ENCODE assay signal across 16 cellular contexts in the genomic region with DNA sequence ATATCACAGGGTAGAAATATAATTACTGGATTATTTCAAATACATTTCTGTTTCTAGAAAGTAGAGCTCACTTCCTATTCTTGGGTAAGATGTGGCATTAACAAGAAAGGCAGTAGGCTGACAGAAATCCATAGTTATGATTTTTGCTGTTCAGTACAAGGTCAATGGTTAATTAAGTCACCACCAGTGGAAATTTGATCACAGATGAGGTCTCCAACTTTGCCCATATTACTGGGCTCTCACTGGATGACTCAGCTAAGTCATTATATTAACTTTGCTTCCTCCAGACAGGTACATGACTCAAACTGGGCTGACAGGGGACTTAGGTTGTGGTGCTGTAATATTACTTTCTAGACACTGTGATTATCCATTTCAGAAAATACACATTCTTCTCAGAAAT.
DNase-seq lines count a peak whose midpoint lies in the region; ATAC-seq, FAIRE-seq and TF ChIP-seq lines count a peak whose summit lies in the region.
"Had no signal": no experiment of that assay in that cellular context is flagged by ENCODE, and none has a peak within 500 bp of the region (broad histone marks: within the 10 kb centered on the region; RNA-seq: fewer than 3 reads in every experiment).

No MANE protein-coding gene starts in this region.

- intact Hi-C loops in Calu3 (cut with micrococcal nuclease; ENCODE audit: unreplicated experiment), result no loop called here
- intact Hi-C loops in lower lobe of right lung (cut with DNase I), result no loop called here
- intact Hi-C loops in transverse colon (cut with DNase I; ENCODE audit: low total_unique reads), result no loop called here

- in situ Hi-C loops in transverse colon (cut with MboI; ENCODE audit: low pct_ligation_motif_present in 1 of 4, low pct_unique_long_range_greater_than_20kb in 1 of 4, low sequenced_read_pairs in 3 of 4), result no loop called here

- FAIRE-seq in RCC 7860 (lab: Jason Lieb, UNC), result peak; percentile 84

- H3K27ac ChIP-seq in lower lobe of right lung (no peak overlapping the region), transverse colon (no peak overlapping the region)
- H3K27ac ChIP-seq: gastrocnemius medialis, VCaP had no signal

- no peaks in the 10 kb centered on the region for H3K27me3 Mint-ChIP-seq in Calu3 (ENCODE audit: unreplicated experiment)
- H3K27me3 Mint-ChIP-seq: central memory CD8-positive, alpha-beta T cell had no signal

- DNase-seq in Calu3, result peak; percentile 34
- peak; percentile 34 for DNase-seq in RCC 7860 (ENCODE audit: low spot score)
- no peak for DNase-seq in foreskin fibroblast
- no peak for DNase-seq in lower lobe of right lung
- no peak for DNase-seq in NCI-H1048 (lab: John Stamatoyannopoulos, UW)
- no peak for DNase-seq in transverse colon
- DNase-seq: gastrocnemius medialis; NCI-H2029; occipital lobe; stimulated activated CD4-positive, alpha-beta T cell treated with anti-CD3 and anti-CD28 coated beads, Interleukin-2, amount 100 ng/mL, for 24 hours had no signal

- H3K9me3 Mint-ChIP-seq in Calu3 (ENCODE audit: low read depth, unreplicated experiment), result no peaks in the 10 kb centered on the region
- H3K9me3 Mint-ChIP-seq: activated T-helper 1 cell treated with anti-CD3 and anti-CD28 coated beads, Interleukin-12 subunit alpha, Interleukin-12 subunit beta, Interleukin-2, Interleukin-4 antibody, amounts not matched to agents 30 ng/mL and 10 ng/mL and 1 ng/mL, durations not matched to agents 14 hours and 24 hours and 36 hours; central memory CD8-positive, alpha-beta T cell had no signal

- TF ChIP-seq EP300 in transverse colon (IDR thresholded peaks at IDR 0.05; ENCODE audit: low read depth), result no peak

- peak overlapping the region; percentile 52 for H3K27ac Mint-ChIP-seq in Calu3 (ENCODE audit: unreplicated experiment)
- H3K27ac Mint-ChIP-seq: activated T-helper 1 cell treated with anti-CD3 and anti-CD28 coated beads, Interleukin-12 subunit alpha, Interleukin-12 subunit beta, Interleukin-2, Interleukin-4 antibody, amounts not matched to agents 30 ng/mL and 10 ng/mL and 1 ng/mL, durations not matched to agents 14 hours and 24 hours and 36 hours had no signal

- no peaks in the 10 kb centered on the region for H3K4me1 ChIP-seq in lower lobe of right lung
- H3K4me1 ChIP-seq in transverse colon, result peaks cover 0 to 7% (median 0%) of the 10 kb centered on the region in 4 donors
- H3K4me1 ChIP-seq: gastrocnemius medialis had no signal

- H3K9me3 ChIP-seq in lower lobe of right lung, result no peaks in the 10 kb centered on the region
- H3K9me3 ChIP-seq in transverse colon, result no peaks in the 10 kb centered on the region
- H3K9me3 ChIP-seq: gastrocnemius medialis had no signal

- H3K36me3 Mint-ChIP-seq in Calu3 (ENCODE audit: insufficient read depth, unreplicated experiment), result no peaks in the 10 kb centered on the region

- H3K36me3 ChIP-seq in lower lobe of right lung, result no peaks in the 10 kb centered on the region
- no peaks in the 10 kb centered on the region for H3K36me3 ChIP-seq in transverse colon
- H3K36me3 ChIP-seq: gastrocnemius medialis had no signal

- no peaks in the 10 kb centered on the region for H3K27me3 ChIP-seq in lower lobe of right lung (ENCODE audit: low read depth)
- no peaks in the 10 kb centered on the region for H3K27me3 ChIP-seq in transverse colon
- H3K27me3 ChIP-seq: gastrocnemius medialis had no signal

- ATAC-seq in GM19463 (IDR thresholded peaks at IDR 0.05; ENCODE audit: unreplicated experiment), result peak; percentile 85
- ATAC-seq in HG03045 (IDR thresholded peaks at IDR 0.05; ENCODE audit: unreplicated experiment), result peak; percentile 52
- ATAC-seq in lower lobe of right lung, result no peak
- ATAC-seq: gastrocnemius medialis, Right ventricle myocardium inferior had no signal

- no peak for TF ChIP-seq CTCF in Calu3 (IDR thresholded peaks at IDR 0.05; ENCODE audit: unreplicated experiment)
- no peak for TF ChIP-seq CTCF in foreskin fibroblast (IDR thresholded peaks at IDR 0.05; ENCODE audit: low read depth, low read length)
- no peak for TF ChIP-seq CTCF in lower lobe of right lung (IDR thresholded peaks at IDR 0.05)
- TF ChIP-seq CTCF in transverse colon (IDR thresholded peaks at IDR 0.05), result no peak

- CTCF ChIA-PET in Calu3 (lab: Charles Lee), result no interaction called here

- BruUV-seq in Calu3 (replicated peaks; lab: Mats Ljungman, UMichigan), result no TSS peak

- H3K4me1 Mint-ChIP-seq in Calu3 (ENCODE audit: low read depth, unreplicated experiment), result peaks cover 19% of the 10 kb centered on the region
- H3K4me1 Mint-ChIP-seq: central memory CD8-positive, alpha-beta T cell had no signal

- H3K4me3 ChIP-seq in foreskin fibroblast (ENCODE audit: low read depth in 1 of 2, low read length in 2 of 2) (no peak overlapping the region), lower lobe of right lung (no peak overlapping the region), transverse colon (no peak overlapping the region)
- H3K4me3 ChIP-seq: gastrocnemius medialis had no signal

- no peak overlapping the region for H3K4me3 Mint-ChIP-seq in Calu3 (ENCODE audit: low read depth, unreplicated experiment)
- H3K4me3 Mint-ChIP-seq: activated T-helper 1 cell treated with anti-CD3 and anti-CD28 coated beads, Interleukin-12 subunit alpha, Interleukin-12 subunit beta, Interleukin-2, Interleukin-4 antibody, amounts not matched to agents 30 ng/mL and 10 ng/mL and 1 ng/mL, durations not matched to agents 14 hours and 24 hours and 36 hours; central memory CD8-positive, alpha-beta T cell had no signal

- TF ChIP-seq POLR2A in transverse colon (IDR thresholded peaks at IDR 0.05), result no peak

Comparison
In these comparisons a context has a peak if more than half of its experiments do, and no peak if none do; other contexts are left out.
1. DNase-seq: peak in Calu3 (single experiment) and RCC 7860 (single experiment); none in foreskin fibroblast (0 of 2), lower lobe of right lung (single experiment), NCI-H1048 (single experiment) and transverse colon (single experiment).
2. ATAC-seq: peak in GM19463 (single experiment) and HG03045 (single experiment); none in lower lobe of right lung (0 of 2).